ENCODE assay signal across 23 cellular contexts in genomic region chr17:39327109-39327508, GRCh38.
"Had no signal": no experiment of that assay in that cellular context is flagged by ENCODE, and none has a peak within 500 bp of the region (broad histone marks: within the 10 kb centered on the region; RNA-seq: fewer than 3 reads in every experiment).

No MANE protein-coding gene starts in this region.

- H3K36me3 Mint-ChIP-seq: natural killer cell treated with Interleukin-12 subunit alpha and Interleukin-12 subunit beta and Interleukin-15 and Interleukin-18, amount 100 ng/mL, for 72 hours had no signal

- H3K9me3 Mint-ChIP-seq: naive thymus-derived CD4-positive, alpha-beta T cell; natural killer cell treated with Interleukin-12 subunit alpha and Interleukin-12 subunit beta and Interleukin-15 and Interleukin-18, amount 100 ng/mL, for 72 hours; stimulated activated naive B cell treated with anti-CD40 and anti-IgM and Interleukin-4, amounts not matched to agents 10 μg/mL and 1 μg/mL and 100 μg/mL, for 72 hours had no signal

- H3K27ac Mint-ChIP-seq: naive thymus-derived CD4-positive, alpha-beta T cell; natural killer cell treated with Interleukin-12 subunit alpha and Interleukin-12 subunit beta and Interleukin-15 and Interleukin-18, amount 100 ng/mL, for 72 hours; progenitor cell of endocrine pancreas had no signal

- DNase-seq: hippocampal formation; kidney glomerular epithelial cell; left cardiac atrium; left lung; lower lobe of right lung; mammary epithelial cell; mesenchymal stem cell; naive thymus-derived CD4-positive, alpha-beta T cell; ovary; stimulated activated CD4-positive, alpha-beta T cell treated with anti-CD3 and anti-CD28 coated beads, Interleukin-12 subunit alpha, Interleukin-12 subunit beta, amount 100 ng/mL, for 4 hours; stimulated activated CD4-positive, alpha-beta T cell treated with anti-CD3 and anti-CD28 coated beads, Interleukin-15, amount 100 ng/mL, for 24 hours; stimulated activated CD4-positive, alpha-beta T cell treated with anti-CD3 and anti-CD28 coated beads, Interleukin-2, amount 100 ng/mL, for 24 hours; stimulated activated CD4-positive, alpha-beta T cell treated with anti-CD3 and anti-CD28 coated beads, Interleukin-4, amount 100 ng/mL, for 1 hour; stimulated activated naive B cell treated with anti-CD40 and anti-IgM and Interleukin-4, amounts not matched to agents 10 μg/mL and 1 μg/mL and 100 μg/mL, for 72 hours; stimulated activated naive CD8-positive, alpha-beta T cell treated with anti-CD3 and anti-CD28 coated beads, Interleukin-15, Interleukin-2, amounts not matched to agents 100 U/mL and 50 U/mL, for 24 hours; upper lobe of left lung had no signal

- H3K4me3 Mint-ChIP-seq: naive thymus-derived CD4-positive, alpha-beta T cell; natural killer cell treated with Interleukin-12 subunit alpha and Interleukin-12 subunit beta and Interleukin-15 and Interleukin-18, amount 100 ng/mL, for 72 hours; stimulated activated naive B cell treated with anti-CD40 and anti-IgM and Interleukin-4, amounts not matched to agents 10 μg/mL and 1 μg/mL and 100 μg/mL, for 72 hours had no signal

- H3K4me3 ChIP-seq: left lung, lower lobe of right lung, ovary, right atrium auricular region, skin epidermis, tibial nerve, upper lobe of left lung, vagina had no signal

- H3K27ac ChIP-seq: left lung, lower lobe of right lung, ovary, right atrium auricular region, skin epidermis, tibial nerve, upper lobe of left lung, vagina had no signal

- H3K27me3 Mint-ChIP-seq: naive thymus-derived CD4-positive, alpha-beta T cell; natural killer cell treated with Interleukin-12 subunit alpha and Interleukin-12 subunit beta and Interleukin-15 and Interleukin-18, amount 100 ng/mL, for 72 hours; progenitor cell of endocrine pancreas; stimulated activated naive B cell treated with anti-CD40 and anti-IgM and Interleukin-4, amounts not matched to agents 10 μg/mL and 1 μg/mL and 100 μg/mL, for 72 hours had no signal

- ATAC-seq: left cardiac atrium; left lung; lower lobe of right lung; naive thymus-derived CD4-positive, alpha-beta T cell; natural killer cell treated with Interleukin-12 subunit alpha and Interleukin-12 subunit beta and Interleukin-15 and Interleukin-18, amount 100 ng/mL, for 72 hours; sciatic nerve; stimulated activated naive B cell treated with anti-CD40 and anti-IgM and Interleukin-4, amounts not matched to agents 10 μg/mL and 1 μg/mL and 100 μg/mL, for 72 hours; stimulated activated naive CD8-positive, alpha-beta T cell treated with anti-CD3 and anti-CD28 coated beads, Interleukin-15, Interleukin-2, amounts not matched to agents 100 U/mL and 50 U/mL, for 24 hours had no signal
